Comparison of ENCODE assay signal across 11 cellular contexts in the genomic region with DNA sequence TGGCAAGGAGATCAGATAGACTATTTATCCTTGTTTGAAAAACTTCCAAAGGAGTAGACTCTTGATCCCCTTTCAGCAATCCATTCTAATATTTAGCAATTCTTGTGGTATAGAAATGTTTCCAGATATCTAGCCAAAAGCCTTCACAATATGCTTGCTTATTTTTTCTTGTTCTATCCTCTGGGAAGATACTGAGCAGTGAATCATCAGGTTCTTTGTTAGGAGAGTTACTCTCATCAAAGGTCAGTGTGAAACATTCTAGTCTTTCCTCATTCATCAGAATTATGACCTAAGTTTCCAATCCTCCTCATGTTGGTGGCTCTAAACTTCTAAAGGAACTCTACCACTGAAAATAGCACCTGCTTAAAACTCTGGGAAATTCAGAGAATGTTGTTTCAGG. TPM values are rescaled to one million over a fixed set of nuclear protein-coding genes. Genes with fewer than 3 reads are reported as not detected.
DNase-seq lines count a peak whose midpoint lies in the region; TF ChIP-seq lines count a peak whose summit lies in the region.
"Had no signal": no experiment of that assay in that cellular context is flagged by ENCODE, and none has a peak within 500 bp of the region (broad histone marks: within the 10 kb centered on the region; RNA-seq: fewer than 3 reads in every experiment).

No MANE protein-coding gene starts in this region.

- H3K27ac Mint-ChIP-seq in endothelial cell (ENCODE audit: unreplicated experiment), result no peak overlapping the region
- H3K27ac Mint-ChIP-seq: activated T-helper 1 cell treated with anti-CD3 and anti-CD28 coated beads, Interleukin-12 subunit alpha, Interleukin-12 subunit beta, Interleukin-2, Interleukin-4 antibody, amounts not matched to agents 30 ng/mL and 10 ng/mL and 1 ng/mL, durations not matched to agents 14 hours and 24 hours and 36 hours had no signal

- no peak for TF ChIP-seq CTCF in fibroblast of pulmonary artery (IDR thresholded peaks at IDR 0.05; ENCODE audit: low read length, missing control alignments)
- TF ChIP-seq CTCF in osteoblast (IDR thresholded peaks at IDR 0.05; ENCODE audit: extremely low read depth, low read depth, low read length), result no peak
- TF ChIP-seq CTCF in endothelial cell (IDR thresholded peaks at IDR 0.05; ENCODE audit: unreplicated experiment), result no peak

- no peak overlapping the region for H3K18ac ChIP-seq in trophoblast cell (ENCODE audit: low read length)

- H3K36me3 ChIP-seq in SK-N-MC (ENCODE audit: insufficient read depth, low read length) (peaks cover 5% of the 10 kb centered on the region), osteoblast (ENCODE audit: insufficient read depth, low read length) (no peaks in the 10 kb centered on the region), trophoblast cell (ENCODE audit: control insufficient read depth in 1 of 2, insufficient read depth in 2 of 2, low read length in 2 of 2) (peaks cover 2% of the 10 kb centered on the region in 2 experiments)

- H3K27ac ChIP-seq in SK-N-MC (peak overlapping the region; percentile 77), osteoblast (ENCODE audit: low read depth, low read length) (peak overlapping the region; percentile 87), trophoblast cell (ENCODE audit: low read depth, low read length) (no peak overlapping the region)

- peaks cover 5% of the 10 kb centered on the region for H3K27me3 Mint-ChIP-seq in endothelial cell (ENCODE audit: unreplicated experiment)

- H2AFZ ChIP-seq in osteoblast (ENCODE audit: low read length), result no peak overlapping the region
- no peak overlapping the region for H2AFZ ChIP-seq in trophoblast cell (ENCODE audit: insufficient read depth, low read length, poor library complexity)

- H4K12ac ChIP-seq in trophoblast cell (ENCODE audit: low read depth, low read length), result no peak overlapping the region

- no peak overlapping the region for H2BK120ac ChIP-seq in trophoblast cell (ENCODE audit: insufficient read depth, low read length, poor library complexity)

- H4K91ac ChIP-seq in trophoblast cell (ENCODE audit: low read depth, low read length), result no peak overlapping the region

- no peak overlapping the region for H2AK5ac ChIP-seq in trophoblast cell (ENCODE audit: low read length)

- no peak overlapping the region for H4K8ac ChIP-seq in trophoblast cell (ENCODE audit: low read depth, low read length)

- no peak overlapping the region for H3K4me3 Mint-ChIP-seq in endothelial cell (ENCODE audit: unreplicated experiment)
- H3K4me3 Mint-ChIP-seq: activated T-helper 1 cell treated with anti-CD3 and anti-CD28 coated beads, Interleukin-12 subunit alpha, Interleukin-12 subunit beta, Interleukin-2, Interleukin-4 antibody, amounts not matched to agents 30 ng/mL and 10 ng/mL and 1 ng/mL, durations not matched to agents 14 hours and 24 hours and 36 hours had no signal

- H3K79me2 ChIP-seq in osteoblast (ENCODE audit: insufficient read depth, low read length) (peaks cover 50% of the 10 kb centered on the region), trophoblast cell (ENCODE audit: control insufficient read depth, insufficient read depth, low read length, poor library complexity) (peaks cover 14% of the 10 kb centered on the region)

- no peak overlapping the region for H3K23ac ChIP-seq in trophoblast cell (ENCODE audit: low read length)

- peaks cover 22% of the 10 kb centered on the region for H3K79me1 ChIP-seq in trophoblast cell (ENCODE audit: low read length)

- peak overlapping the region; percentile 84 for H3K4me2 ChIP-seq in osteoblast (ENCODE audit: insufficient read depth, low read length)
- H3K4me2 ChIP-seq in trophoblast cell (ENCODE audit: low read length), result no peak overlapping the region

- H3K9me3 ChIP-seq in SK-N-MC (ENCODE audit: low read depth, low read length) (no peaks in the 10 kb centered on the region), osteoblast (ENCODE audit: low read depth, low read length) (no peaks in the 10 kb centered on the region), trophoblast cell (ENCODE audit: insufficient read depth, low read depth, low read length) (no peaks in the 10 kb centered on the region)

- H2BK5ac ChIP-seq in trophoblast cell (ENCODE audit: low read depth, low read length, poor library complexity), result no peak overlapping the region

- no peak overlapping the region for H2BK12ac ChIP-seq in trophoblast cell (ENCODE audit: low read length)

- H3K9ac ChIP-seq in SK-N-MC (ENCODE audit: insufficient read length) (peak overlapping the region; percentile 48), trophoblast cell (ENCODE audit: low read length) (no peak overlapping the region)

- H3K4me1 ChIP-seq in osteoblast (ENCODE audit: insufficient read depth, low read length) (peaks cover 39% of the 10 kb centered on the region), trophoblast cell (ENCODE audit: control insufficient read depth in 1 of 2, insufficient read depth in 2 of 2, low read length in 2 of 2) (peaks cover 0 to 5% of the 10 kb centered on the region in 2 experiments)

- H3K27me3 ChIP-seq in osteoblast (ENCODE audit: insufficient read depth, low read length), result no peaks in the 10 kb centered on the region
- no peaks in the 10 kb centered on the region for H3K27me3 ChIP-seq in trophoblast cell (ENCODE audit: insufficient read depth, low read length)

- no peaks in the 10 kb centered on the region for H4K20me1 ChIP-seq in osteoblast (ENCODE audit: insufficient read depth, low read length)

- H3K4me1 Mint-ChIP-seq in endothelial cell (ENCODE audit: unreplicated experiment), result peaks cover 29% of the 10 kb centered on the region

- peak; percentile 73 for DNase-seq in EH (ENCODE audit: low read depth)
- no peak for DNase-seq in SK-N-MC (ENCODE audit: low read depth, low spot score)
- peak; percentile 85 for DNase-seq in fibroblast of pulmonary artery (ENCODE audit: low read depth)
- peak; percentile 66 for DNase-seq in osteoblast (ENCODE audit: insufficient read length, low spot score, missing footprints)
- DNase-seq in trophoblast cell, result no peak
- no peak for DNase-seq in posterior cingulate gyrus
- no peak for DNase-seq in endothelial cell (ENCODE audit: low spot score)
- no peak for DNase-seq in NCI-H524 treated with DMSO at 0.1 percent for 48 hours (lab: John Stamatoyannopoulos, UW)
- DNase-seq: caudate nucleus, NCI-H446 treated with DMSO at 0.1 percent for 48 hours had no signal

- no peaks in the 10 kb centered on the region for H3K36me3 Mint-ChIP-seq in endothelial cell (ENCODE audit: low read depth, unreplicated experiment)

- no peak overlapping the region for H3K14ac ChIP-seq in trophoblast cell (ENCODE audit: low read length)

- no peaks in the 10 kb centered on the region for H3K9me3 Mint-ChIP-seq in endothelial cell (ENCODE audit: unreplicated experiment)
- H3K9me3 Mint-ChIP-seq: activated T-helper 1 cell treated with anti-CD3 and anti-CD28 coated beads, Interleukin-12 subunit alpha, Interleukin-12 subunit beta, Interleukin-2, Interleukin-4 antibody, amounts not matched to agents 30 ng/mL and 10 ng/mL and 1 ng/mL, durations not matched to agents 14 hours and 24 hours and 36 hours had no signal

- intact Hi-C loops in posterior cingulate gyrus (cut with DNase I), result no loop called here

- H3K4me3 ChIP-seq in SK-N-MC, result peak overlapping the region; percentile 89
- no peak overlapping the region for H3K4me3 ChIP-seq in fibroblast of pulmonary artery (replicated peaks; ENCODE audit: low read depth, low read length)
- H3K4me3 ChIP-seq in osteoblast (ENCODE audit: insufficient read depth, low read length), result peak overlapping the region; percentile 12
- H3K4me3 ChIP-seq in trophoblast cell (ENCODE audit: low read depth, low read length), result no peak overlapping the region

- H3K4ac ChIP-seq in trophoblast cell (ENCODE audit: low read depth, low read length), result no peak overlapping the region

RNA-seq across cellular contexts. Expression of a gene that starts 3.9 kb away (rescaled TPM):
- total RNA-seq in osteoblast (77.8 and 98.1 TPM in 2 replicates), endothelial cell (ENCODE audit: unreplicated experiment) (16.1 TPM)
- polyA plus RNA-seq in trophoblast cell (2013), result 22.2 and 22.9 TPM in 2 replicates
- total RNA-seq: activated T-helper 1 cell treated with anti-CD3 and anti-CD28 coated beads, Interleukin-12 subunit alpha, Interleukin-12 subunit beta, Interleukin-2, Interleukin-4 antibody, amounts not matched to agents 30 ng/mL and 10 ng/mL and 1 ng/mL, durations not matched to agents 14 hours and 24 hours and 36 hours had no signal

Comparison
In these comparisons a context has a peak if more than half of its experiments do, and no peak if none do; other contexts are left out.
1. DNase-seq: peak in EH (single experiment), fibroblast of pulmonary artery (single experiment) and osteoblast (single experiment); none in SK-N-MC (single experiment), trophoblast cell (0 of 2), posterior cingulate gyrus (0 of 10), endothelial cell (single experiment) and NCI-H524 treated with DMSO at 0.1 percent for 48 hours (single experiment).
2. H3K4me3 ChIP-seq: peak in SK-N-MC (single experiment) and osteoblast (single experiment); none in fibroblast of pulmonary artery (single experiment) and trophoblast cell (single experiment).